In the genomic region with DNA sequence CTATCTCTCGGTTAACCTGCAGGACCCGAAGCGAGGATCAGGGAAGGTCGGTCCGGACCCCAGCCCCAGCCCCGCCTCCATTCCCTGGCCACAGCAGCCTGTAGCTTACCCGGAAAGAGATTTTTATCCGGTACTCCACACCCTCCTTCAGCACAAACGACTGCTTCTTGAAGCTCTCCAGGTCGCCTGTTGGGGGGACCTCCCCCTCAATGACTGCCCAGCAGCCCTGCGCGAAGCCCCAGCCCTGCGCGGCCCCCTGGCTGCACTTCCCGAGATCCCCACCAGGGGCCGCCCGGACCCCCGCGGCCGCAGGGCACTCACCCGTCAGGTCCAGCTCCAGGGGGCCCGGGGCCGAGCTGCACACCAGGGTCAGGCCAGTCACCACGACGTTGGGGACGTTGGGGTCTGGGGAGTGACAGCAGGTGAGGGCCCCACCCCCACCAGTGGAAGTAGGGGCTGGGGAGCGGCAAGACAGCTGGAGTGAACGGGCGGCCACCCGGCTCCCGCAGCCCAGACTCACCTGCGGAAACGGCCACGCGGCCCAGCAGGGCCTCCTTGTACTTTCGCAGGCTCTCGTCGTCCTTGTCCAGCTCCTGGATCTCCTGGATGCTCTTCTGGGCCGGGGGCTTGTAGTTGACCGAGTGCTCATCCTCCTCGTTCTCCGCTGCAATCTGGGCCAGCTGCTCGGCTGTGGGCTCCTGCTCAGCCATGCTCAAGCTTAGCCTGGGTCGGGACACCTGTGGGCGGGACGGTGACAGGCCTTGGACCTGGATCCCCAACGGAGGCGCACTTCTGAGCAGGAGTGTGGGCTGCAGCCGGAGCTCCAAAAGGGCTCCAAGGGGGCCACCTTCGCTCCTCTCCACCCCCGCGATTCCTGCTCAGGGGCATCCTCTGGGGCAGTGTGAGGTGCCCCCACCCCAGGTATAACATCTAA, we compare ENCODE assay signal across 1 cellular context.
TF ChIP-seq lines count a peak whose summit lies in the region.

No MANE protein-coding gene starts in this region.

TF ChIP-seq in HepG2, 621 proteins besides CTCF, POLR2A, EP300 and RAD21 (continued from another document and continues in another):
- TF ChIP-seq, protein P1, sequence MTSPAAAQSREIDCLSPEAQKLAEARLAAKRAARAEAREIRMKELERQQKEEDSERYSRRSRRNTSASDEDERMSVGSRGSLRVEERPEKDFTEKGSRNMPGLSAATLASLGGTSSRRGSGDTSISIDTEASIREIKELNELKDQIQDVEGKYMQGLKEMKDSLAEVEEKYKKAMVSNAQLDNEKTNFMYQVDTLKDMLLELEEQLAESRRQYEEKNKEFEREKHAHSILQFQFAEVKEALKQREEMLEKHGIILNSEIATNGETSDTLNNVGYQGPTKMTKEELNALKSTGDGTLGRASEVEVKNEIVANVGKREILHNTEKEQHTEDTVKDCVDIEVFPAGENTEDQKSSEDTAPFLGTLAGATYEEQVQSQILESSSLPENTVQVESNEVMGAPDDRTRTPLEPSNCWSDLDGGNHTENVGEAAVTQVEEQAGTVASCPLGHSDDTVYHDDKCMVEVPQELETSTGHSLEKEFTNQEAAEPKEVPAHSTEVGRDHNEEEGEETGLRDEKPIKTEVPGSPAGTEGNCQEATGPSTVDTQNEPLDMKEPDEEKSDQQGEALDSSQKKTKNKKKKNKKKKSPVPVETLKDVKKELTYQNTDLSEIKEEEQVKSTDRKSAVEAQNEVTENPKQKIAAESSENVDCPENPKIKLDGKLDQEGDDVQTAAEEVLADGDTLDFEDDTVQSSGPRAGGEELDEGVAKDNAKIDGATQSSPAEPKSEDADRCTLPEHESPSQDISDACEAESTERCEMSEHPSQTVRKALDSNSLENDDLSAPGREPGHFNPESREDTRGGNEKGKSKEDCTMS (CRISPR knock-in tag; conservative IDR thresholded peaks at IDR 0.05) = no peak
- TF ChIP-seq ELF3 (CRISPR knock-in tag; IDR thresholded peaks at IDR 0.05) (peak; percentile 32; the same call in 1 of the 2 replicates), XBP1 (CRISPR knock-in tag; IDR thresholded peaks at IDR 0.05) (no peak), TBP (CRISPR knock-in tag; IDR thresholded peaks at IDR 0.05) (no peak), SMAD1 (CRISPR knock-in tag; IDR thresholded peaks at IDR 0.05; ENCODE audit: borderline replicate concordance, low read depth) (no peak), NR3C1 (CRISPR knock-in tag; IDR thresholded peaks at IDR 0.05) (no peak), ZSCAN22 (CRISPR knock-in tag; IDR thresholded peaks at IDR 0.05) (no peak), ZNF547 (CRISPR knock-in tag; IDR thresholded peaks at IDR 0.05) (peak; percentile 37; the same call in 1 of the 2 replicates), HNRNPLL (IDR thresholded peaks at IDR 0.05; ENCODE audit: low read depth, low read length, poor library complexity, severe bottlenecking) (peak; percentile 51), ZKSCAN8 (CRISPR knock-in tag; IDR thresholded peaks at IDR 0.05; ENCODE audit: borderline replicate concordance) (no peak), ZNF460 (CRISPR knock-in tag; IDR thresholded peaks at IDR 0.05; ENCODE audit: borderline replicate concordance) (no peak; the same call in 1 of the 2 replicates), PTBP1 (IDR thresholded peaks at IDR 0.05; ENCODE audit: low read depth, low read length, poor library complexity, severe bottlenecking) (peak; percentile 5), SIX1 (CRISPR knock-in tag; IDR thresholded peaks at IDR 0.05; ENCODE audit: borderline replicate concordance) (0 out of 2 replicates have a peak, but pooled peaks have one; percentile 24), BRCA1 (CRISPR knock-in tag; IDR thresholded peaks at IDR 0.05) (no peak), PAF1 (CRISPR knock-in tag; IDR thresholded peaks at IDR 0.05) (no peak; the same call in 1 of the 2 replicates), ZNF543 (CRISPR knock-in tag; IDR thresholded peaks at IDR 0.05) (no peak; the same call in 1 of the 2 replicates), ZMYM2 (CRISPR knock-in tag; IDR thresholded peaks at IDR 0.05) (no peak), NFIB (CRISPR knock-in tag; IDR thresholded peaks at IDR 0.05; ENCODE audit: borderline replicate concordance) (peak; percentile 61; the same call in 1 of the 2 replicates), TBX3 (IDR thresholded peaks at IDR 0.05; ENCODE audit: borderline replicate concordance) (no peak), BCL6 (CRISPR knock-in tag; IDR thresholded peaks at IDR 0.05) (no peak), NCOA2 (CRISPR knock-in tag; IDR thresholded peaks at IDR 0.05) (no peak), NBN (conservative IDR thresholded peaks at IDR 0.05) (no peak), IKZF1 (IDR thresholded peaks at IDR 0.05) (no peak), ZNF644 (CRISPR knock-in tag; IDR thresholded peaks at IDR 0.05; ENCODE audit: low read depth) (no peak), KLF11 (CRISPR knock-in tag; IDR thresholded peaks at IDR 0.05) (no peak), TAF15 (IDR thresholded peaks at IDR 0.05; ENCODE audit: low read depth, low read length, poor library complexity, severe bottlenecking) (no peak), MATR3 (CRISPR knock-in tag; IDR thresholded peaks at IDR 0.05) (no peak), NFRKB (IDR thresholded peaks at IDR 0.05) (no peak), NR1H2 (CRISPR knock-in tag; IDR thresholded peaks at IDR 0.05; ENCODE audit: borderline replicate concordance, low read depth) (0 out of 2 replicates have a peak, but pooled peaks have one; percentile 12)
- TF ChIP-seq, protein P2, sequence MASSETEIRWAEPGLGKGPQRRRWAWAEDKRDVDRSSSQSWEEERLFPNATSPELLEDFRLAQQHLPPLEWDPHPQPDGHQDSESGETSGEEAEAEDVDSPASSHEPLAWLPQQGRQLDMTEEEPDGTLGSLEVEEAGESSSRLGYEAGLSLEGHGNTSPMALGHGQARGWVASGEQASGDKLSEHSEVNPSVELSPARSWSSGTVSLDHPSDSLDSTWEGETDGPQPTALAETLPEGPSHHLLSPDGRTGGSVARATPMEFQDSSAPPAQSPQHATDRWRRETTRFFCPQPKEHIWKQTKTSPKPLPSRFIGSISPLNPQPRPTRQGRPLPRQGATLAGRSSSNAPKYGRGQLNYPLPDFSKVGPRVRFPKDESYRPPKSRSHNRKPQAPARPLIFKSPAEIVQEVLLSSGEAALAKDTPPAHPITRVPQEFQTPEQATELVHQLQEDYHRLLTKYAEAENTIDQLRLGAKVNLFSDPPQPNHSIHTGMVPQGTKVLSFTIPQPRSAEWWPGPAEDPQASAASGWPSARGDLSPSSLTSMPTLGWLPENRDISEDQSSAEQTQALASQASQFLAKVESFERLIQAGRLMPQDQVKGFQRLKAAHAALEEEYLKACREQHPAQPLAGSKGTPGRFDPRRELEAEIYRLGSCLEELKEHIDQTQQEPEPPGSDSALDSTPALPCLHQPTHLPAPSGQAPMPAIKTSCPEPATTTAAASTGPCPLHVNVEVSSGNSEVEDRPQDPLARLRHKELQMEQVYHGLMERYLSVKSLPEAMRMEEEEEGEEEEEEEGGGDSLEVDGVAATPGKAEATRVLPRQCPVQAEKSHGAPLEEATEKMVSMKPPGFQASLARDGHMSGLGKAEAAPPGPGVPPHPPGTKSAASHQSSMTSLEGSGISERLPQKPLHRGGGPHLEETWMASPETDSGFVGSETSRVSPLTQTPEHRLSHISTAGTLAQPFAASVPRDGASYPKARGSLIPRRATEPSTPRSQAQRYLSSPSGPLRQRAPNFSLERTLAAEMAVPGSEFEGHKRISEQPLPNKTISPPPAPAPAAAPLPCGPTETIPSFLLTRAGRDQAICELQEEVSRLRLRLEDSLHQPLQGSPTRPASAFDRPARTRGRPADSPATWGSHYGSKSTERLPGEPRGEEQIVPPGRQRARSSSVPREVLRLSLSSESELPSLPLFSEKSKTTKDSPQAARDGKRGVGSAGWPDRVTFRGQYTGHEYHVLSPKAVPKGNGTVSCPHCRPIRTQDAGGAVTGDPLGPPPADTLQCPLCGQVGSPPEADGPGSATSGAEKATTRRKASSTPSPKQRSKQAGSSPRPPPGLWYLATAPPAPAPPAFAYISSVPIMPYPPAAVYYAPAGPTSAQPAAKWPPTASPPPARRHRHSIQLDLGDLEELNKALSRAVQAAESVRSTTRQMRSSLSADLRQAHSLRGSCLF (CRISPR knock-in tag; IDR thresholded peaks at IDR 0.05; ENCODE audit: borderline replicate concordance) = no peak
- TF ChIP-seq, protein P3, sequence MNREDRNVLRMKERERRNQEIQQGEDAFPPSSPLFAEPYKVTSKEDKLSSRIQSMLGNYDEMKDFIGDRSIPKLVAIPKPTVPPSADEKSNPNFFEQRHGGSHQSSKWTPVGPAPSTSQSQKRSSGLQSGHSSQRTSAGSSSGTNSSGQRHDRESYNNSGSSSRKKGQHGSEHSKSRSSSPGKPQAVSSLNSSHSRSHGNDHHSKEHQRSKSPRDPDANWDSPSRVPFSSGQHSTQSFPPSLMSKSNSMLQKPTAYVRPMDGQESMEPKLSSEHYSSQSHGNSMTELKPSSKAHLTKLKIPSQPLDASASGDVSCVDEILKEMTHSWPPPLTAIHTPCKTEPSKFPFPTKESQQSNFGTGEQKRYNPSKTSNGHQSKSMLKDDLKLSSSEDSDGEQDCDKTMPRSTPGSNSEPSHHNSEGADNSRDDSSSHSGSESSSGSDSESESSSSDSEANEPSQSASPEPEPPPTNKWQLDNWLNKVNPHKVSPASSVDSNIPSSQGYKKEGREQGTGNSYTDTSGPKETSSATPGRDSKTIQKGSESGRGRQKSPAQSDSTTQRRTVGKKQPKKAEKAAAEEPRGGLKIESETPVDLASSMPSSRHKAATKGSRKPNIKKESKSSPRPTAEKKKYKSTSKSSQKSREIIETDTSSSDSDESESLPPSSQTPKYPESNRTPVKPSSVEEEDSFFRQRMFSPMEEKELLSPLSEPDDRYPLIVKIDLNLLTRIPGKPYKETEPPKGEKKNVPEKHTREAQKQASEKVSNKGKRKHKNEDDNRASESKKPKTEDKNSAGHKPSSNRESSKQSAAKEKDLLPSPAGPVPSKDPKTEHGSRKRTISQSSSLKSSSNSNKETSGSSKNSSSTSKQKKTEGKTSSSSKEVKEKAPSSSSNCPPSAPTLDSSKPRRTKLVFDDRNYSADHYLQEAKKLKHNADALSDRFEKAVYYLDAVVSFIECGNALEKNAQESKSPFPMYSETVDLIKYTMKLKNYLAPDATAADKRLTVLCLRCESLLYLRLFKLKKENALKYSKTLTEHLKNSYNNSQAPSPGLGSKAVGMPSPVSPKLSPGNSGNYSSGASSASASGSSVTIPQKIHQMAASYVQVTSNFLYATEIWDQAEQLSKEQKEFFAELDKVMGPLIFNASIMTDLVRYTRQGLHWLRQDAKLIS (CRISPR knock-in tag; IDR thresholded peaks at IDR 0.05) = 0 out of 2 replicates have a peak, but pooled peaks have one; percentile 33
- TF ChIP-seq, protein P4, sequence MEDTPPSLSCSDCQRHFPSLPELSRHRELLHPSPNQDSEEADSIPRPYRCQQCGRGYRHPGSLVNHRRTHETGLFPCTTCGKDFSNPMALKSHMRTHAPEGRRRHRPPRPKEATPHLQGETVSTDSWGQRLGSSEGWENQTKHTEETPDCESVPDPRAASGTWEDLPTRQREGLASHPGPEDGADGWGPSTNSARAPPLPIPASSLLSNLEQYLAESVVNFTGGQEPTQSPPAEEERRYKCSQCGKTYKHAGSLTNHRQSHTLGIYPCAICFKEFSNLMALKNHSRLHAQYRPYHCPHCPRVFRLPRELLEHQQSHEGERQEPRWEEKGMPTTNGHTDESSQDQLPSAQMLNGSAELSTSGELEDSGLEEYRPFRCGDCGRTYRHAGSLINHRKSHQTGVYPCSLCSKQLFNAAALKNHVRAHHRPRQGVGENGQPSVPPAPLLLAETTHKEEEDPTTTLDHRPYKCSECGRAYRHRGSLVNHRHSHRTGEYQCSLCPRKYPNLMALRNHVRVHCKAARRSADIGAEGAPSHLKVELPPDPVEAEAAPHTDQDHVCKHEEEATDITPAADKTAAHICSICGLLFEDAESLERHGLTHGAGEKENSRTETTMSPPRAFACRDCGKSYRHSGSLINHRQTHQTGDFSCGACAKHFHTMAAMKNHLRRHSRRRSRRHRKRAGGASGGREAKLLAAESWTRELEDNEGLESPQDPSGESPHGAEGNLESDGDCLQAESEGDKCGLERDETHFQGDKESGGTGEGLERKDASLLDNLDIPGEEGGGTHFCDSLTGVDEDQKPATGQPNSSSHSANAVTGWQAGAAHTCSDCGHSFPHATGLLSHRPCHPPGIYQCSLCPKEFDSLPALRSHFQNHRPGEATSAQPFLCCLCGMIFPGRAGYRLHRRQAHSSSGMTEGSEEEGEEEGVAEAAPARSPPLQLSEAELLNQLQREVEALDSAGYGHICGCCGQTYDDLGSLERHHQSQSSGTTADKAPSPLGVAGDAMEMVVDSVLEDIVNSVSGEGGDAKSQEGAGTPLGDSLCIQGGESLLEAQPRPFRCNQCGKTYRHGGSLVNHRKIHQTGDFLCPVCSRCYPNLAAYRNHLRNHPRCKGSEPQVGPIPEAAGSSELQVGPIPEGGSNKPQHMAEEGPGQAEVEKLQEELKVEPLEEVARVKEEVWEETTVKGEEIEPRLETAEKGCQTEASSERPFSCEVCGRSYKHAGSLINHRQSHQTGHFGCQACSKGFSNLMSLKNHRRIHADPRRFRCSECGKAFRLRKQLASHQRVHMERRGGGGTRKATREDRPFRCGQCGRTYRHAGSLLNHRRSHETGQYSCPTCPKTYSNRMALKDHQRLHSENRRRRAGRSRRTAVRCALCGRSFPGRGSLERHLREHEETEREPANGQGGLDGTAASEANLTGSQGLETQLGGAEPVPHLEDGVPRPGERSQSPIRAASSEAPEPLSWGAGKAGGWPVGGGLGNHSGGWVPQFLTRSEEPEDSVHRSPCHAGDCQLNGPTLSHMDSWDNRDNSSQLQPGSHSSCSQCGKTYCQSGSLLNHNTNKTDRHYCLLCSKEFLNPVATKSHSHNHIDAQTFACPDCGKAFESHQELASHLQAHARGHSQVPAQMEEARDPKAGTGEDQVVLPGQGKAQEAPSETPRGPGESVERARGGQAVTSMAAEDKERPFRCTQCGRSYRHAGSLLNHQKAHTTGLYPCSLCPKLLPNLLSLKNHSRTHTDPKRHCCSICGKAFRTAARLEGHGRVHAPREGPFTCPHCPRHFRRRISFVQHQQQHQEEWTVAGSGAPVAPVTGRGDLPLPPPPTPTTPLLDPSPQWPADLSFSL (CRISPR knock-in tag; IDR thresholded peaks at IDR 0.05) = no peak
- TF ChIP-seq, protein P5, sequence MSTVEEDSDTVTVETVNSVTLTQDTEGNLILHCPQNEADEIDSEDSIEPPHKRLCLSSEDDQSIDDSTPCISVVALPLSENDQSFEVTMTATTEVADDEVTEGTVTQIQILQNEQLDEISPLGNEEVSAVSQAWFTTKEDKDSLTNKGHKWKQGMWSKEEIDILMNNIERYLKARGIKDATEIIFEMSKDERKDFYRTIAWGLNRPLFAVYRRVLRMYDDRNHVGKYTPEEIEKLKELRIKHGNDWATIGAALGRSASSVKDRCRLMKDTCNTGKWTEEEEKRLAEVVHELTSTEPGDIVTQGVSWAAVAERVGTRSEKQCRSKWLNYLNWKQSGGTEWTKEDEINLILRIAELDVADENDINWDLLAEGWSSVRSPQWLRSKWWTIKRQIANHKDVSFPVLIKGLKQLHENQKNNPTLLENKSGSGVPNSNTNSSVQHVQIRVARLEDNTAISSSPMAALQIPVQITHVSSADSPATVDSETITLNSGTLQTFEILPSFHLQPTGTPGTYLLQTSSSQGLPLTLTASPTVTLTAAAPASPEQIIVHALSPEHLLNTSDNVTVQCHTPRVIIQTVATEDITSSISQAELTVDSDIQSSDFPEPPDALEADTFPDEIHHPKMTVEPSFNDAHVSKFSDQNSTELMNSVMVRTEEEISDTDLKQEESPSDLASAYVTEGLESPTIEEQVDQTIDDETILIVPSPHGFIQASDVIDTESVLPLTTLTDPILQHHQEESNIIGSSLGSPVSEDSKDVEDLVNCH (CRISPR knock-in tag; IDR thresholded peaks at IDR 0.05) = no peak
- TF ChIP-seq, protein P6, sequence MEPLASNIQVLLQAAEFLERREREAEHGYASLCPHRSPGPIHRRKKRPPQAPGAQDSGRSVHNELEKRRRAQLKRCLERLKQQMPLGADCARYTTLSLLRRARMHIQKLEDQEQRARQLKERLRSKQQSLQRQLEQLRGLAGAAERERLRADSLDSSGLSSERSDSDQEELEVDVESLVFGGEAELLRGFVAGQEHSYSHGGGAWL (CRISPR knock-in tag; IDR thresholded peaks at IDR 0.05) = 0 out of 2 replicates have a peak, but pooled peaks have one; percentile 55
